ENCODE assay signal across 8 cellular contexts in genomic region chr2:207046642-207047213, GRCh38.
A peak's percentile ranks its signal among the peaks of the same experiment; 100 is the strongest.
DNase-seq lines count a peak whose midpoint lies in the region; ATAC-seq and TF ChIP-seq lines count a peak whose summit lies in the region.

No MANE protein-coding gene starts in this region.

- H3K4me1 ChIP-seq in heart right ventricle (peaks cover 0 to 18% (median 8%) of the 10 kb centered on the region in 9 donors), thymus (ENCODE audit: control insufficient read depth, insufficient read depth, low read length) (peaks cover 3% of the 10 kb centered on the region), PC-9 (replicated peaks; ENCODE audit: insufficient read depth) (no peaks in the 10 kb centered on the region)

- H4K20me1 ChIP-seq in PC-9 (ENCODE audit: insufficient read depth): no peaks in the 10 kb centered on the region

- peak in 7 of 9 donors; percentile 20 to 56 (median 39) for TF ChIP-seq CTCF in heart right ventricle (IDR thresholded peaks at IDR 0.05)
- TF ChIP-seq CTCF in PC-9 (conservative IDR thresholded peaks at IDR 0.05): no peak

- H3K27ac ChIP-seq in heart right ventricle (peak overlapping the region in 1 of 10 donors; percentile 64), thymus (ENCODE audit: low read depth) (peak overlapping the region; percentile 4), PC-9 (no peak overlapping the region)

- no peaks in the 10 kb centered on the region for H3K9me3 ChIP-seq in heart right ventricle
- no peaks in the 10 kb centered on the region for H3K9me3 ChIP-seq in thymus (ENCODE audit: control insufficient read depth)
- H3K9me3 ChIP-seq in PC-9 (ENCODE audit: insufficient read depth, low read depth): no peaks in the 10 kb centered on the region

- ATAC-seq in HG03432 (IDR thresholded peaks at IDR 0.05; ENCODE audit: unreplicated experiment): peak; percentile 77
- peak; percentile 30 to 85 (median 68) for ATAC-seq in heart right ventricle
- no peak for ATAC-seq in GM18870 (IDR thresholded peaks at IDR 0.05; ENCODE audit: unreplicated experiment)
- no peak for ATAC-seq in GM18511 (IDR thresholded peaks at IDR 0.05; ENCODE audit: unreplicated experiment)

- WGBS in heart right ventricle, 2 donors: 26 to 29% methylated on average over 5 of the region's 5 CpGs
- WGBS in thymus: 20% methylated on average over 5 of the region's 5 CpGs

- POLR2A ChIA-PET in PC-9 (lab: Charles Lee; ENCODE audit: unreplicated experiment): no interaction called here

- H3K4me3 ChIP-seq in heart right ventricle: no peak overlapping the region
- H3K4me3 ChIP-seq in thymus (ENCODE audit: low read length): no peak overlapping the region
- H3K4me3 ChIP-seq in PC-9: no peak overlapping the region

- H2AFZ ChIP-seq in PC-9: no peak overlapping the region

- DNase-seq in AML-193 (lab: John Stamatoyannopoulos, UW): peak; percentile 85 to 88
- peak; percentile 9 for DNase-seq in activated CD4-positive, alpha-beta T cell treated with anti-CD3 and anti-CD28 coated beads, Interleukin-2, amount 50 U/mL, for 1 hour
- DNase-seq in heart right ventricle: no peak
- DNase-seq in PC-9: no peak

- H3F3A ChIP-seq in PC-9 (ENCODE audit: insufficient read depth, low read depth): no peaks in the 10 kb centered on the region

- no peak overlapping the region for H3K4me2 ChIP-seq in PC-9

- intact Hi-C loops in heart right ventricle (cut with DNase I) (loop anchor here in 9 of 10 donors (2.0 to 10.0 kb wide), 4 partner anchors 118 to 428 kb away; partner anchors contain the start of gene KLF7 (in 1 of the 9)), PC-9 (cut with micrococcal nuclease; ENCODE audit: unreplicated experiment) (no loop called here)

- CTCF ChIA-PET in PC-9 (lab: Charles Lee): no interaction called here

- H3K27me3 ChIP-seq in heart right ventricle (no peaks in the 10 kb centered on the region), thymus (ENCODE audit: control insufficient read depth, insufficient read depth) (no peaks in the 10 kb centered on the region), PC-9 (ENCODE audit: insufficient read depth, low read depth) (no peaks in the 10 kb centered on the region)

- H3K9me2 ChIP-seq in PC-9 (ENCODE audit: insufficient read depth): no peaks in the 10 kb centered on the region

- no peaks in the 10 kb centered on the region for H3K36me3 ChIP-seq in heart right ventricle
- H3K36me3 ChIP-seq in thymus (ENCODE audit: control insufficient read depth, insufficient read depth): no peaks in the 10 kb centered on the region
- no peaks in the 10 kb centered on the region for H3K36me3 ChIP-seq in PC-9 (ENCODE audit: low read depth)

- no peaks in the 10 kb centered on the region for H3K79me2 ChIP-seq in PC-9 (ENCODE audit: low read depth)

- no TSS peak for BruUV-seq in PC-9 (replicated peaks; lab: Mats Ljungman, UMichigan)

Comparison
In these comparisons a context has a peak if more than half of its experiments do, and no peak if none do; other contexts are left out.
1. DNase-seq: peak in AML-193 (2 of 2) and activated CD4-positive, alpha-beta T cell treated with anti-CD3 and anti-CD28 coated beads, Interleukin-2, amount 50 U/mL, for 1 hour (single experiment); none in heart right ventricle (0 of 2) and PC-9 (0 of 2).
2. ATAC-seq: peak in HG03432 (single experiment) and heart right ventricle (8 of 8); none in GM18870 (single experiment) and GM18511 (single experiment).